1 cellular context compared by ENCODE assay signal in the genomic region with DNA sequence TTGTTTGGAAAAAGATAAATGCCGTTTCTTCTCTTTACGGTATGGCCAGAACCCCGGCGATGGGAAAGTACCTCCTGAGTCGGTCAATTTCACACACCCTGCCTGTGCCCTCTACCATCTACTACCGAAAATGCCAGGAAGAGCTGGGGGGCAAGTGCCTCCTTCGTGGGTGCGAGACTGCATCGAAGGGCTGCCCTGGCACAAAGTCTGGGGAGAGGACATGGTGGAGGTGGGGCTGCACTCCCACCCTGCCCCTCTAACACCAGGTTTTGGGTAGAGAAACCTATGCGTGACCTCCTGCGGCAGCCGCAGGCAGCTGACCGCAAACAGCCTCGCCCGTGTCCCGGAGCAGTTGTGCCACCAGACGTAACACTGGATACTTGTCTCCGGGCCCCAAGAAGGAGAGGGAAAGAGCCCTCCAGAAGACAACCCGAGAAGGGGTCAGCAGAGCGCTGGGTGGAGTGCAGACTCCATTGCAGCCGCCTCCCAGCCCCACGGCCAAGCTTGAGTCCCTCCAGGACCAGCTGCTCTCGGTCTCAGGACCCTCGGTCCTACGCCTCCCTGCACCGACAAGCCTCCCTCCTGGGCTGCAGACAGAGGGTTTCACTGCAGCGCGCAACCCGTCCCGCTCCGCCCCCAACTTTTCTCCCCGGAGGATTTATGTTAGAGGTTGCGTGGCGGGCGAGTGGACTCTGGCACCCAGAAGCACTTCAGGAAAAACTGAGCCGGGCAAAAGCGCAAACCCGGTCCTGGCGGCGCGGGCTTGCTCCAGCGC.
TF ChIP-seq lines count a peak whose summit lies in the region.

No MANE protein-coding gene starts in this region.

TF ChIP-seq in HEK293, 187 proteins besides CTCF, POLR2A, EP300 and RAD21 (continued from another document):
- no peak for TF ChIP-seq PBX3 (CRISPR knock-in tag; IDR thresholded peaks at IDR 0.05)
- no peak for TF ChIP-seq ZNF510 (tag by site-specific recombination; IDR thresholded peaks at IDR 0.05; ENCODE audit: insufficient replicate concordance)
- no peak for TF ChIP-seq ZNF223 (tag by site-specific recombination; IDR thresholded peaks at IDR 0.05)
- TF ChIP-seq HOXD13 (CRISPR knock-in tag; IDR thresholded peaks at IDR 0.05; ENCODE audit: borderline replicate concordance) = no peak
- no peak for TF ChIP-seq ZNF335 (tag by site-specific recombination; conservative IDR thresholded peaks at IDR 0.05)
- no peak for TF ChIP-seq PRDM1 (tag by site-specific recombination; IDR thresholded peaks at IDR 0.05)
- TF ChIP-seq TRIM28 (IDR thresholded peaks at IDR 0.05; ENCODE audit: borderline replicate concordance, low read length) = no peak
- no peak for TF ChIP-seq ZNF155 (tag by site-specific recombination; IDR thresholded peaks at IDR 0.05)
